8 cellular contexts compared by ENCODE assay signal in genomic region chr19:8412783-8413592, GRCh38. TPM values are rescaled to one million over a fixed set of nuclear protein-coding genes. Genes with fewer than 3 reads are reported as not detected.
DNase-seq lines count a peak whose midpoint lies in the region; ATAC-seq and TF ChIP-seq lines count a peak whose summit lies in the region.

TSS of gene MARCHF2 (plus strand) at chr19:8413305. CDS start at chr19:8421841, 8,536 bp downstream.

- ATAC-seq in memory B cell (ENCODE audit: low read depth) = peak; percentile 99

- peak; percentile 36 for TF ChIP-seq CTCF in GM20000 (IDR thresholded peaks at IDR 0.05; ENCODE audit: extremely low read depth, missing control alignments)

- no peaks in the 10 kb centered on the region for H3K27me3 Mint-ChIP-seq in memory B cell

- peak; percentile 94 for DNase-seq in COLO829 (ENCODE audit: low spot score)
- DNase-seq in GM20000 (ENCODE audit: low spot score) = peak; percentile 100
- peak; percentile 90 for DNase-seq in HT-29 (ENCODE audit: low spot score)
- peak; percentile 73 for DNase-seq in NK-92 (lab: John Stamatoyannopoulos, UW; ENCODE audit: unreplicated experiment)
- DNase-seq in activated CD8-positive, alpha-beta memory T cell treated with anti-CD3 and anti-CD28 coated beads for 1 hour (ENCODE audit: extremely low read depth in 1 of 2, low read depth in 1 of 2) = peak; percentile 82 to 92
- peak; percentile 92 for DNase-seq in effector CD8-positive, alpha-beta T cell (lab: John Stamatoyannopoulos, UW)
- DNase-seq in memory B cell (ENCODE audit: low spot score in 2 of 2) = peak; percentile 91 to 96
- peak; percentile 91 for DNase-seq in stimulated activated CD8-positive, alpha-beta memory T cell treated with anti-CD3 and anti-CD28 coated beads, Interleukin-12 subunit alpha, Interleukin-12 subunit beta, amount 100 ng/mL, for 1 hour (ENCODE audit: low read depth)

- peak within 1 kb of the TSS; percentile 70 for H3K4me3 Mint-ChIP-seq in memory B cell

- no peaks in the 10 kb centered on the region for H3K36me3 Mint-ChIP-seq in memory B cell

- peaks cover 6% of the 10 kb centered on the region for H3K4me1 Mint-ChIP-seq in memory B cell

- H3K9me3 Mint-ChIP-seq in memory B cell = no peaks in the 10 kb centered on the region

- no peak within 1 kb of the TSS for H3K27ac Mint-ChIP-seq in memory B cell

RNA-seq across cellular contexts. Expression of gene MARCHF2, which starts in this region (rescaled TPM):
- total RNA-seq in HT-29 (2014; rRNA removed; shearing (Covaris generic)) = 20.0 and 25.2 TPM in 2 replicates

Comparison
In these comparisons a context has a peak if more than half of its experiments do, and no peak if none do; other contexts are left out.
1. Peak in every context shown above with its lines: DNase-seq and ATAC-seq.